Comparison of ENCODE assay signal across 1 cellular context in the genomic region with DNA sequence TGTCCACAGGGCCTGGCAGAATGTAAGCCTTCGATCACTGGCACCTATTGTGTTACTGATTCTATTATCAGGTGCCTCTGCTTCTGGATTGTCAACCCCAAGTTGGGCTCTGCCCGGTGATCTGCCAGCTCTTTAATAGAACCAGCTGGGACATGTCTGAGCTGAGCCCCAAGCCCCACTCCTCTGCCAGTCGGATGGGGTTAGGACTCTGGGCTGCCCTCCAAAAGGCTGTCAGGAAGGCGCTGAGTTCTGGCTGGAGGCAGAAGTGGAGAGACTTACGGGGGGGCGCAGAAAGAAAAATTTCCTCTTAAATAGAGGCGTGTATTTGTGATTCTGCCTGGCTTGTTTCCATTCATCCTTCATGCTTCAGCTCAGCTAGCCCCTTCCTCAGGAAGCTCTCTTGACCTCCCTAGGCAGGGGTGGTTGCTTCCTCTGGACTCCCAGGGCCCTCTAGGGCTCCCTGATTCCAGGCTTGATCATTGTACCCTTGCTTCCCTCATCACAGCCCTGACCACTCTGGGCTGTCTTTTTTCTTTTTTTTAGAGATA.
TF ChIP-seq lines count a peak whose summit lies in the region.

No MANE protein-coding gene starts in this region.

TF ChIP-seq in HCT116, 20 proteins besides CTCF, POLR2A, EP300 and RAD21 (continued from another document):
- TF ChIP-seq, protein P1, sequence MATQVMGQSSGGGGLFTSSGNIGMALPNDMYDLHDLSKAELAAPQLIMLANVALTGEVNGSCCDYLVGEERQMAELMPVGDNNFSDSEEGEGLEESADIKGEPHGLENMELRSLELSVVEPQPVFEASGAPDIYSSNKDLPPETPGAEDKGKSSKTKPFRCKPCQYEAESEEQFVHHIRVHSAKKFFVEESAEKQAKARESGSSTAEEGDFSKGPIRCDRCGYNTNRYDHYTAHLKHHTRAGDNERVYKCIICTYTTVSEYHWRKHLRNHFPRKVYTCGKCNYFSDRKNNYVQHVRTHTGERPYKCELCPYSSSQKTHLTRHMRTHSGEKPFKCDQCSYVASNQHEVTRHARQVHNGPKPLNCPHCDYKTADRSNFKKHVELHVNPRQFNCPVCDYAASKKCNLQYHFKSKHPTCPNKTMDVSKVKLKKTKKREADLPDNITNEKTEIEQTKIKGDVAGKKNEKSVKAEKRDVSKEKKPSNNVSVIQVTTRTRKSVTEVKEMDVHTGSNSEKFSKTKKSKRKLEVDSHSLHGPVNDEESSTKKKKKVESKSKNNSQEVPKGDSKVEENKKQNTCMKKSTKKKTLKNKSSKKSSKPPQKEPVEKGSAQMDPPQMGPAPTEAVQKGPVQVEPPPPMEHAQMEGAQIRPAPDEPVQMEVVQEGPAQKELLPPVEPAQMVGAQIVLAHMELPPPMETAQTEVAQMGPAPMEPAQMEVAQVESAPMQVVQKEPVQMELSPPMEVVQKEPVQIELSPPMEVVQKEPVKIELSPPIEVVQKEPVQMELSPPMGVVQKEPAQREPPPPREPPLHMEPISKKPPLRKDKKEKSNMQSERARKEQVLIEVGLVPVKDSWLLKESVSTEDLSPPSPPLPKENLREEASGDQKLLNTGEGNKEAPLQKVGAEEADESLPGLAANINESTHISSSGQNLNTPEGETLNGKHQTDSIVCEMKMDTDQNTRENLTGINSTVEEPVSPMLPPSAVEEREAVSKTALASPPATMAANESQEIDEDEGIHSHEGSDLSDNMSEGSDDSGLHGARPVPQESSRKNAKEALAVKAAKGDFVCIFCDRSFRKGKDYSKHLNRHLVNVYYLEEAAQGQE (IDR thresholded peaks at IDR 0.05; ENCODE audit: low read depth) = no peak
- TF ChIP-seq, protein P2, sequence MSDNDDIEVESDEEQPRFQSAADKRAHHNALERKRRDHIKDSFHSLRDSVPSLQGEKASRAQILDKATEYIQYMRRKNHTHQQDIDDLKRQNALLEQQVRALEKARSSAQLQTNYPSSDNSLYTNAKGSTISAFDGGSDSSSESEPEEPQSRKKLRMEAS (IDR thresholded peaks at IDR 0.05) = no peak
- TF ChIP-seq TCF7L2 (IDR thresholded peaks at IDR 0.05; ENCODE audit: borderline replicate concordance, extremely low read depth, insufficient read depth, insufficient read length) = no peak
- no peak for TF ChIP-seq CBX3 (IDR thresholded peaks at IDR 0.05; ENCODE audit: low read depth)
- TF ChIP-seq POLR2AphosphoS5 (IDR thresholded peaks at IDR 0.05; ENCODE audit: low read depth, low read length) = no peak
- TF ChIP-seq ZFX (IDR thresholded peaks at IDR 0.05) = no peak
- TF ChIP-seq ZNF274 (IDR thresholded peaks at IDR 0.05; ENCODE audit: low read depth, low read length) = no peak
- TF ChIP-seq FOSL1 (IDR thresholded peaks at IDR 0.05; ENCODE audit: low read depth) = no peak
- TF ChIP-seq YY1 (IDR thresholded peaks at IDR 0.05; ENCODE audit: extremely low read depth, insufficient replicate concordance, low read depth, low read length) = no peak
- TF ChIP-seq SIN3A (IDR thresholded peaks at IDR 0.05; ENCODE audit: low read depth) = no peak
